In the genomic region with DNA sequence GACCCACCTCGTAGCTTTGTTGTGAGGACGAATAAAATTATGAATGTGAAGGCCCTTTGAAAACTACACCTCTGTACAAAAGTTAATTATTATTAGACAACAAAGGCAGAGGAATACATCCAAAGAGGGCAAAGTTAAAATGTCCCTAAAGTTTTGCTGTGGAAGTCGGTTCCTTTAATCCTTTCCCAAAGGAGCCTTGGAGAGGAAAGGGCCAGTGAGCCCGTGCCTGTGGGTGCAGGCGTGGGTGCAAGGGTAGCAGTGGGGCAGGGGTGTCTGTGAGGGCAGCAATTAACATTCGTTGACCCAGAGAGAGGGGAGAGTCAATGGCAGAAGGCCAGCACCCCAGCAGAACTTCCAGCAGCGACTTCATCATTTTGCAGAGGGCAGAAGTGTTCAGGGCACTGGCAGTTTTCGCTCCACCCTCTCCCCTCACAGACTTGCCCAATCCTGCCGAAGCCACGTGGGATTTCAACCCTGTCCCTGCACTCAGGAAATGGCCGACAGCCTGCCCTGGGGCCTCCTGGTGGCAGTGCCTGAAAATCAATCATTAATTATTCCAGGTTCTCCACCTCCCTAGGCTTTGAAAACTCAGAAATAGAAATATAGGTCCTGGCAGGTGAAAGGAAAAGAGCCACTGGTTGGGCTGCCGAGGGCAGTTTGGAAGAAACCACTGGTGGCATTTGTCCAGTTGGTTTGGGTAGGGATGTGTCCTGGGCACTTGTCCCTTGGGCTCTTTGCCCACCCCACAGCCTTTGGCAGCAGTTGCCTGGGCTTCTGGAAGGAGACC, we compare ENCODE assay signal across 9 cellular contexts. TPM values are rescaled to one million over a fixed set of nuclear protein-coding genes. Genes with fewer than 3 reads are reported as not detected.
DNase-seq lines count a peak whose midpoint lies in the region; ATAC-seq, FAIRE-seq and TF ChIP-seq lines count a peak whose summit lies in the region.
"Had no signal": no experiment of that assay in that cellular context is flagged by ENCODE, and none has a peak within 500 bp of the region (broad histone marks: within the 10 kb centered on the region; RNA-seq: fewer than 3 reads in every experiment).

No MANE protein-coding gene starts in this region.

- H3K27me3 ChIP-seq in GM23338 (ENCODE audit: insufficient read depth) (peaks cover 58% of the 10 kb centered on the region), psoas muscle (ENCODE audit: insufficient read depth in 3 of 3, low read length in 2 of 3) (peaks cover 0 to 3% (median 0%) of the 10 kb centered on the region in 3 donors)

- H3K27me3 Mint-ChIP-seq in GM23338 (ENCODE audit: insufficient read depth, low read depth, poor library complexity): peaks cover 45% of the 10 kb centered on the region

- no peak overlapping the region for H3K27ac ChIP-seq in GM23338 (ENCODE audit: low read depth)
- H3K27ac ChIP-seq in psoas muscle: no peak overlapping the region

- no peaks in the 10 kb centered on the region for H3K9me3 Mint-ChIP-seq in GM23338

- no peaks in the 10 kb centered on the region for H3K36me3 Mint-ChIP-seq in GM23338 (ENCODE audit: low read depth)

- ATAC-seq in GM23338 (peak; percentile 46), psoas muscle (peak; percentile 63 to 74 (median 68)), GM21360 (IDR thresholded peaks at IDR 0.05; ENCODE audit: unreplicated experiment) (no peak), GM21528 (IDR thresholded peaks at IDR 0.05; ENCODE audit: low FRiP score, unreplicated experiment) (no peak), HG02763 (IDR thresholded peaks at IDR 0.05; ENCODE audit: unreplicated experiment) (no peak)

- H3K9me2 ChIP-seq in GM23338 (ENCODE audit: insufficient read depth): no peaks in the 10 kb centered on the region

- FAIRE-seq in RCC 7860 (lab: Jason Lieb, UNC) (peak; percentile 97), GM19239 (lab: Jason Lieb, UNC) (no peak)

- H3K4me3 ChIP-seq in GM23338: no peak overlapping the region
- H3K4me3 ChIP-seq in psoas muscle: no peak overlapping the region

- no peaks in the 10 kb centered on the region for H3K9me3 ChIP-seq in psoas muscle

- H3K27ac Mint-ChIP-seq in GM23338: no peak overlapping the region

- peak overlapping the region; percentile 76 for H2AFZ ChIP-seq in GM23338

- no peaks in the 10 kb centered on the region for H3F3A ChIP-seq in GM23338 (replicated peaks; ENCODE audit: low read depth)

- H3K4me1 ChIP-seq in GM23338 (ENCODE audit: insufficient read depth): peaks cover 18% of the 10 kb centered on the region; the same call in 1 of the 2 replicates
- no peaks in the 10 kb centered on the region for H3K4me1 ChIP-seq in psoas muscle

- intact Hi-C loops in psoas muscle (cut with DNase I): no loop called here

- H4K20me1 ChIP-seq in GM23338 (replicated peaks; ENCODE audit: insufficient read depth): no peaks in the 10 kb centered on the region

- no peak overlapping the region; the same call in 2 of the 3 replicates for H3K4me3 Mint-ChIP-seq in GM23338

- WGBS in psoas muscle, 3 donors: 29 to 51% (median 35%) methylated on average over 12 of the region's 12 CpGs

- peaks cover 7% of the 10 kb centered on the region for H3K4me1 Mint-ChIP-seq in GM23338

- 0 out of 2 replicates have a peak overlapping the region, but pooled peaks have one; percentile 53 for H3K4me2 ChIP-seq in GM23338

- H3K36me3 ChIP-seq in GM23338 (ENCODE audit: insufficient read depth) (no peaks in the 10 kb centered on the region), psoas muscle (ENCODE audit: insufficient read depth in 1 of 2, low read depth in 1 of 2) (no peaks in the 10 kb centered on the region)

- DNase-seq in GM23338 (ENCODE audit: low spot score) (peak; percentile 70), RCC 7860 (ENCODE audit: low spot score) (peak; percentile 97), glomerular visceral epithelial cell (ENCODE audit: extremely low spot score) (peak; percentile 98), psoas muscle (peak; percentile 48 to 74), GM19239 (ENCODE audit: insufficient read length, low spot score) (no peak)

- TF ChIP-seq CTCF in GM23338 (conservative IDR thresholded peaks at IDR 0.05; ENCODE audit: low read depth in 2 of 2) (peak; percentile 39 to 41; a peak in 3 of 4 replicates), psoas muscle (IDR thresholded peaks at IDR 0.05) (peak; percentile 15)

- H3K79me2 ChIP-seq in GM23338 (replicated peaks; ENCODE audit: insufficient read depth): no peaks in the 10 kb centered on the region

TF ChIP-seq in GM23338, 12 proteins besides CTCF, POLR2A, EP300 and RAD21 (continues in another document):
- TF ChIP-seq JUNB (IDR thresholded peaks at IDR 0.05; ENCODE audit: unreplicated experiment): no peak
- TF ChIP-seq, protein P1, sequence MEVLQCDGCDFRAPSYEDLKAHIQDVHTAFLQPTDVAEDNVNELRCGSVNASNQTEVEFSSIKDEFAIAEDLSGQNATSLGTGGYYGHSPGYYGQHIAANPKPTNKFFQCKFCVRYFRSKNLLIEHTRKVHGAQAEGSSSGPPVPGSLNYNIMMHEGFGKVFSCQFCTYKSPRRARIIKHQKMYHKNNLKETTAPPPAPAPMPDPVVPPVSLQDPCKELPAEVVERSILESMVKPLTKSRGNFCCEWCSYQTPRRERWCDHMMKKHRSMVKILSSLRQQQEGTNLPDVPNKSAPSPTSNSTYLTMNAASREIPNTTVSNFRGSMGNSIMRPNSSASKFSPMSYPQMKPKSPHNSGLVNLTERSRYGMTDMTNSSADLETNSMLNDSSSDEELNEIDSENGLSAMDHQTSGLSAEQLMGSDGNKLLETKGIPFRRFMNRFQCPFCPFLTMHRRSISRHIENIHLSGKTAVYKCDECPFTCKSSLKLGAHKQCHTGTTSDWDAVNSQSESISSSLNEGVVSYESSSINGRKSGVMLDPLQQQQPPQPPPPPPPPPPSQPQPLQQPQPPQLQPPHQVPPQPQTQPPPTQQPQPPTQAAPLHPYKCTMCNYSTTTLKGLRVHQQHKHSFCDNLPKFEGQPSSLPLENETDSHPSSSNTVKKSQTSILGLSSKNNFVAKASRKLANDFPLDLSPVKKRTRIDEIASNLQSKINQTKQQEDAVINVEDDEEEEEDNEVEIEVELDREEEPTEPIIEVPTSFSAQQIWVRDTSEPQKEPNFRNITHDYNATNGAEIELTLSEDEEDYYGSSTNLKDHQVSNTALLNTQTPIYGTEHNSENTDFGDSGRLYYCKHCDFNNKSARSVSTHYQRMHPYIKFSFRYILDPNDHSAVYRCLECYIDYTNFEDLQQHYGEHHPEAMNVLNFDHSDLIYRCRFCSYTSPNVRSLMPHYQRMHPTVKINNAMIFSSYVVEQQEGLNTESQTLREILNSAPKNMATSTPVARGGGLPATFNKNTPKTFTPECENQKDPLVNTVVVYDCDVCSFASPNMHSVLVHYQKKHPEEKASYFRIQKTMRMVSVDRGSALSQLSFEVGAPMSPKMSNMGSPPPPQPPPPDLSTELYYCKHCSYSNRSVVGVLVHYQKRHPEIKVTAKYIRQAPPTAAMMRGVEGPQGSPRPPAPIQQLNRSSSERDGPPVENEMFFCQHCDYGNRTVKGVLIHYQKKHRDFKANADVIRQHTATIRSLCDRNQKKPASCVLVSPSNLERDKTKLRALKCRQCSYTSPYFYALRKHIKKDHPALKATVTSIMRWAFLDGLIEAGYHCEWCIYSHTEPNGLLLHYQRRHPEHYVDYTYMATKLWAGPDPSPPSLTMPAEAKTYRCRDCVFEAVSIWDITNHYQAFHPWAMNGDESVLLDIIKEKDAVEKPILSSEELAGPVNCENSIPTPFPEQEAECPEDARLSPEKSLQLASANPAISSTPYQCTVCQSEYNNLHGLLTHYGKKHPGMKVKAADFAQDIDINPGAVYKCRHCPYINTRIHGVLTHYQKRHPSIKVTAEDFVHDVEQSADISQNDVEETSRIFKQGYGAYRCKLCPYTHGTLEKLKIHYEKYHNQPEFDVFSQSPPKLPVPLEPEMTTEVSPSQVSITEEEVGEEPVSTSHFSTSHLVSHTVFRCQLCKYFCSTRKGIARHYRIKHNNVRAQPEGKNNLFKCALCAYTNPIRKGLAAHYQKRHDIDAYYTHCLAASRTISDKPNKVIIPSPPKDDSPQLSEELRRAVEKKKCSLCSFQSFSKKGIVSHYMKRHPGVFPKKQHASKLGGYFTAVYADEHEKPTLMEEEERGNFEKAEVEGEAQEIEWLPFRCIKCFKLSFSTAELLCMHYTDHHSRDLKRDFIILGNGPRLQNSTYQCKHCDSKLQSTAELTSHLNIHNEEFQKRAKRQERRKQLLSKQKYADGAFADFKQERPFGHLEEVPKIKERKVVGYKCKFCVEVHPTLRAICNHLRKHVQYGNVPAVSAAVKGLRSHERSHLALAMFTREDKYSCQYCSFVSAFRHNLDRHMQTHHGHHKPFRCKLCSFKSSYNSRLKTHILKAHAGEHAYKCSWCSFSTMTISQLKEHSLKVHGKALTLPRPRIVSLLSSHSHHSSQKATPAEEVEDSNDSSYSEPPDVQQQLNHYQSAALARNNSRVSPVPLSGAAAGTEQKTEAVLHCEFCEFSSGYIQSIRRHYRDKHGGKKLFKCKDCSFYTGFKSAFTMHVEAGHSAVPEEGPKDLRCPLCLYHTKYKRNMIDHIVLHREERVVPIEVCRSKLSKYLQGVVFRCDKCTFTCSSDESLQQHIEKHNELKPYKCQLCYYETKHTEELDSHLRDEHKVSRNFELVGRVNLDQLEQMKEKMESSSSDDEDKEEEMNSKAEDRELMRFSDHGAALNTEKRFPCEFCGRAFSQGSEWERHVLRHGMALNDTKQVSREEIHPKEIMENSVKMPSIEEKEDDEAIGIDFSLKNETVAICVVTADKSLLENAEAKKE (CRISPR knock-in tag; IDR thresholded peaks at IDR 0.05): no peak
- no peak for TF ChIP-seq ZNF114 (CRISPR knock-in tag; IDR thresholded peaks at IDR 0.05)
- TF ChIP-seq EZH2 (IDR thresholded peaks at IDR 0.05; ENCODE audit: low read depth, unreplicated experiment): no peak
- TF ChIP-seq, protein P2, sequence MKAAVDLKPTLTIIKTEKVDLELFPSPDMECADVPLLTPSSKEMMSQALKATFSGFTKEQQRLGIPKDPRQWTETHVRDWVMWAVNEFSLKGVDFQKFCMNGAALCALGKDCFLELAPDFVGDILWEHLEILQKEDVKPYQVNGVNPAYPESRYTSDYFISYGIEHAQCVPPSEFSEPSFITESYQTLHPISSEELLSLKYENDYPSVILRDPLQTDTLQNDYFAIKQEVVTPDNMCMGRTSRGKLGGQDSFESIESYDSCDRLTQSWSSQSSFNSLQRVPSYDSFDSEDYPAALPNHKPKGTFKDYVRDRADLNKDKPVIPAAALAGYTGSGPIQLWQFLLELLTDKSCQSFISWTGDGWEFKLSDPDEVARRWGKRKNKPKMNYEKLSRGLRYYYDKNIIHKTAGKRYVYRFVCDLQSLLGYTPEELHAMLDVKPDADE (IDR thresholded peaks at IDR 0.05): no peak
- TF ChIP-seq POLR2AphosphoS5 (IDR thresholded peaks at IDR 0.05; ENCODE audit: low read depth): no peak
- no peak for TF ChIP-seq EZH2phosphoT487 (IDR thresholded peaks at IDR 0.05; ENCODE audit: unreplicated experiment)

RNA-seq across cellular contexts. Expression of a gene that starts 4.2 kb away (rescaled TPM):
- total RNA-seq in GM23338 (2014; rRNA removed; shearing (Covaris generic)): 0.16 and 0.21 TPM in 2 replicates
- 0.32 and 0.43 TPM in 2 replicates for polyA plus RNA-seq in GM23338 (2016; fragmentation: Nextera tagmentation; extraction: Ambion mirVana)
- under 1 TPM in 3 of 4 donors, not detected in 1; 0.19 to 0.36 (median 0.34) TPM for total RNA-seq in psoas muscle
- 1 to 10 TPM in 1 of 3 donors, under 1 TPM in 2; 0.12 to 3.1 (median 0.78) TPM for polyA plus RNA-seq in psoas muscle
- polyA plus RNA-seq: neural cell had no signal

Comparison
In these comparisons a context has a peak if more than half of its experiments do, and no peak if none do; other contexts are left out.
1. ATAC-seq: peak in GM23338 (single experiment) and psoas muscle (4 of 4); none in GM21360 (single experiment), GM21528 (single experiment) and HG02763 (single experiment).